4 cellular contexts compared by ENCODE assay signal in the genomic region with DNA sequence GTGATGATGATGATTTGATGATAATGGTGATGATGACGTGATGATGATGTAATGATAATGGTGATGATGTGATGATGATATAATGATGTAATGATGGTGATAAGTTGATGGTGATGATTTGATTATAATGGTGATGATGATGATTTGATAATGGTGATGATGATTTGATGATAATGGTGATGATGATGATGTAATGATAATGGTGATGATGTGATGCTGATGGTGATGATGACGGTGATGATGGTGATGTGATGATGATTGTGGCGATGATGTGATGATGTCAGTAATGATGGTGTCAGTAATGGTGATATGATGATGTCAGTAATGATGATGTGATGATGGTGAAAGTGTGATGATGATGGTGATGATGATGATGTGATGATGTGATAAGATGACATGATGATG.
TF ChIP-seq lines count a peak whose summit lies in the region.

No MANE protein-coding gene starts in this region.

TF ChIP-seq in HEK293, 187 proteins besides CTCF, POLR2A, EP300 and RAD21 (continues in another document):
- TF ChIP-seq, protein P1, sequence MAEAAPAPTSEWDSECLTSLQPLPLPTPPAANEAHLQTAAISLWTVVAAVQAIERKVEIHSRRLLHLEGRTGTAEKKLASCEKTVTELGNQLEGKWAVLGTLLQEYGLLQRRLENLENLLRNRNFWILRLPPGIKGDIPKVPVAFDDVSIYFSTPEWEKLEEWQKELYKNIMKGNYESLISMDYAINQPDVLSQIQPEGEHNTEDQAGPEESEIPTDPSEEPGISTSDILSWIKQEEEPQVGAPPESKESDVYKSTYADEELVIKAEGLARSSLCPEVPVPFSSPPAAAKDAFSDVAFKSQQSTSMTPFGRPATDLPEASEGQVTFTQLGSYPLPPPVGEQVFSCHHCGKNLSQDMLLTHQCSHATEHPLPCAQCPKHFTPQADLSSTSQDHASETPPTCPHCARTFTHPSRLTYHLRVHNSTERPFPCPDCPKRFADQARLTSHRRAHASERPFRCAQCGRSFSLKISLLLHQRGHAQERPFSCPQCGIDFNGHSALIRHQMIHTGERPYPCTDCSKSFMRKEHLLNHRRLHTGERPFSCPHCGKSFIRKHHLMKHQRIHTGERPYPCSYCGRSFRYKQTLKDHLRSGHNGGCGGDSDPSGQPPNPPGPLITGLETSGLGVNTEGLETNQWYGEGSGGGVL (tag by site-specific recombination; IDR thresholded peaks at IDR 0.05) = peak; percentile 48; the same call in 1 of the 2 replicates
- TF ChIP-seq ZBTB21 (tag by site-specific recombination; IDR thresholded peaks at IDR 0.05) = peak; percentile 98
- TF ChIP-seq WT1 (tag by site-specific recombination; IDR thresholded peaks at IDR 0.05) = no peak
- TF ChIP-seq YY2 (tag by site-specific recombination; IDR thresholded peaks at IDR 0.05) = peak; percentile 91
- no peak for TF ChIP-seq ZNF426 (tag by site-specific recombination; IDR thresholded peaks at IDR 0.05)
- no peak for TF ChIP-seq ZNF146 (tag by site-specific recombination; IDR thresholded peaks at IDR 0.05)
- no peak for TF ChIP-seq TCF7L2 (IDR thresholded peaks at IDR 0.05; ENCODE audit: borderline replicate concordance, low read depth, low read length)
- TF ChIP-seq, protein P2, sequence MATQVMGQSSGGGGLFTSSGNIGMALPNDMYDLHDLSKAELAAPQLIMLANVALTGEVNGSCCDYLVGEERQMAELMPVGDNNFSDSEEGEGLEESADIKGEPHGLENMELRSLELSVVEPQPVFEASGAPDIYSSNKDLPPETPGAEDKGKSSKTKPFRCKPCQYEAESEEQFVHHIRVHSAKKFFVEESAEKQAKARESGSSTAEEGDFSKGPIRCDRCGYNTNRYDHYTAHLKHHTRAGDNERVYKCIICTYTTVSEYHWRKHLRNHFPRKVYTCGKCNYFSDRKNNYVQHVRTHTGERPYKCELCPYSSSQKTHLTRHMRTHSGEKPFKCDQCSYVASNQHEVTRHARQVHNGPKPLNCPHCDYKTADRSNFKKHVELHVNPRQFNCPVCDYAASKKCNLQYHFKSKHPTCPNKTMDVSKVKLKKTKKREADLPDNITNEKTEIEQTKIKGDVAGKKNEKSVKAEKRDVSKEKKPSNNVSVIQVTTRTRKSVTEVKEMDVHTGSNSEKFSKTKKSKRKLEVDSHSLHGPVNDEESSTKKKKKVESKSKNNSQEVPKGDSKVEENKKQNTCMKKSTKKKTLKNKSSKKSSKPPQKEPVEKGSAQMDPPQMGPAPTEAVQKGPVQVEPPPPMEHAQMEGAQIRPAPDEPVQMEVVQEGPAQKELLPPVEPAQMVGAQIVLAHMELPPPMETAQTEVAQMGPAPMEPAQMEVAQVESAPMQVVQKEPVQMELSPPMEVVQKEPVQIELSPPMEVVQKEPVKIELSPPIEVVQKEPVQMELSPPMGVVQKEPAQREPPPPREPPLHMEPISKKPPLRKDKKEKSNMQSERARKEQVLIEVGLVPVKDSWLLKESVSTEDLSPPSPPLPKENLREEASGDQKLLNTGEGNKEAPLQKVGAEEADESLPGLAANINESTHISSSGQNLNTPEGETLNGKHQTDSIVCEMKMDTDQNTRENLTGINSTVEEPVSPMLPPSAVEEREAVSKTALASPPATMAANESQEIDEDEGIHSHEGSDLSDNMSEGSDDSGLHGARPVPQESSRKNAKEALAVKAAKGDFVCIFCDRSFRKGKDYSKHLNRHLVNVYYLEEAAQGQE (tag by site-specific recombination; IDR thresholded peaks at IDR 0.05) = no peak

TF ChIP-seq in IMR-90, 13 proteins besides CTCF, POLR2A, EP300 and RAD21:
- TF ChIP-seq SMC3 (IDR thresholded peaks at IDR 0.05; ENCODE audit: low read depth, low read length) = no peak
- TF ChIP-seq RFX5 (IDR thresholded peaks at IDR 0.05; ENCODE audit: low read depth, low read length) = no peak
- no peak for TF ChIP-seq BHLHE40 (IDR thresholded peaks at IDR 0.05; ENCODE audit: low read depth, low read length)
- TF ChIP-seq CHD1 (IDR thresholded peaks at IDR 0.05; ENCODE audit: low read depth, low read length) = no peak

TF ChIP-seq in K562, 482 proteins besides CTCF, POLR2A, EP300 and RAD21 (continues in another document):
- TF ChIP-seq CBX1 (IDR thresholded peaks at IDR 0.05; ENCODE audit: low read depth) (no peak), POLR2H (tag; IDR thresholded peaks at IDR 0.05; ENCODE audit: low read depth) (no peak), PCBP1 (IDR thresholded peaks at IDR 0.05; ENCODE audit: low read depth, low read length, poor library complexity, severe bottlenecking) (no peak), CHD1 (IDR thresholded peaks at IDR 0.05; ENCODE audit: low read length) (no peak), HDAC3 (IDR thresholded peaks at IDR 0.05; ENCODE audit: borderline replicate concordance, partially characterized antibody) (no peak), ATF1 (CRISPR knock-in tag; IDR thresholded peaks at IDR 0.05) (no peak), ATF1 (tag; IDR thresholded peaks at IDR 0.05) (peak; percentile 85), SMARCA5 (IDR thresholded peaks at IDR 0.05) (no peak), ZBTB8A (IDR thresholded peaks at IDR 0.05; ENCODE audit: partially characterized antibody) (no peak), SRSF9 (IDR thresholded peaks at IDR 0.05; ENCODE audit: borderline replicate concordance, low read depth, low read length) (no peak), NCOA1 (IDR thresholded peaks at IDR 0.05; ENCODE audit: low read depth) (0 out of 2 replicates have a peak, but pooled peaks have one; percentile 33)
- TF ChIP-seq, protein P3, sequence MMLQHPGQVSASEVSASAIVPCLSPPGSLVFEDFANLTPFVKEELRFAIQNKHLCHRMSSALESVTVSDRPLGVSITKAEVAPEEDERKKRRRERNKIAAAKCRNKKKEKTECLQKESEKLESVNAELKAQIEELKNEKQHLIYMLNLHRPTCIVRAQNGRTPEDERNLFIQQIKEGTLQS (IDR thresholded peaks at IDR 0.05) = peak; percentile 89
- TF ChIP-seq, protein P3 (CRISPR knock-in tag; conservative IDR thresholded peaks at IDR 0.05) = no peak
- TF ChIP-seq, protein P4, sequence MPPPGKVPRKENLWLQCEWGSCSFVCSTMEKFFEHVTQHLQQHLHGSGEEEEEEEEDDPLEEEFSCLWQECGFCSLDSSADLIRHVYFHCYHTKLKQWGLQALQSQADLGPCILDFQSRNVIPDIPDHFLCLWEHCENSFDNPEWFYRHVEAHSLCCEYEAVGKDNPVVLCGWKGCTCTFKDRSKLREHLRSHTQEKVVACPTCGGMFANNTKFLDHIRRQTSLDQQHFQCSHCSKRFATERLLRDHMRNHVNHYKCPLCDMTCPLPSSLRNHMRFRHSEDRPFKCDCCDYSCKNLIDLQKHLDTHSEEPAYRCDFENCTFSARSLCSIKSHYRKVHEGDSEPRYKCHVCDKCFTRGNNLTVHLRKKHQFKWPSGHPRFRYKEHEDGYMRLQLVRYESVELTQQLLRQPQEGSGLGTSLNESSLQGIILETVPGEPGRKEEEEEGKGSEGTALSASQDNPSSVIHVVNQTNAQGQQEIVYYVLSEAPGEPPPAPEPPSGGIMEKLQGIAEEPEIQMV (tag; conservative IDR thresholded peaks at IDR 0.05; ENCODE audit: low read depth) = no peak
- TF ChIP-seq, protein P5, sequence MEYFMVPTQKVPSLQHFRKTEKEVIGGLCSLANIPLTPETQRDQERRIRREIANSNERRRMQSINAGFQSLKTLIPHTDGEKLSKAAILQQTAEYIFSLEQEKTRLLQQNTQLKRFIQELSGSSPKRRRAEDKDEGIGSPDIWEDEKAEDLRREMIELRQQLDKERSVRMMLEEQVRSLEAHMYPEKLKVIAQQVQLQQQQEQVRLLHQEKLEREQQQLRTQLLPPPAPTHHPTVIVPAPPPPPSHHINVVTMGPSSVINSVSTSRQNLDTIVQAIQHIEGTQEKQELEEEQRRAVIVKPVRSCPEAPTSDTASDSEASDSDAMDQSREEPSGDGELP (CRISPR knock-in tag; IDR thresholded peaks at IDR 0.05; ENCODE audit: borderline replicate concordance) = no peak

TF ChIP-seq in endothelial cell of umbilical vein, 7 proteins besides CTCF, POLR2A, EP300 and RAD21:
- TF ChIP-seq EZH2 (IDR thresholded peaks at IDR 0.05; ENCODE audit: borderline replicate concordance, low read depth, low read length, severe bottlenecking) (no peak), JUN (IDR thresholded peaks at IDR 0.05; ENCODE audit: borderline replicate concordance, insufficient read depth, insufficient read length, low read depth) (peak; percentile 32)
